Comparison of ENCODE assay signal across 1 cellular context in genomic region chr9:78286946-78287388, GRCh38.
TF ChIP-seq lines count a peak whose summit lies in the region.

No MANE protein-coding gene starts in this region.

TF ChIP-seq in HepG2, 621 proteins besides CTCF, POLR2A, EP300 and RAD21 (continued from another document and continues in another):
- TF ChIP-seq THRA (CRISPR knock-in tag; IDR thresholded peaks at IDR 0.05; ENCODE audit: borderline replicate concordance) (peak; percentile 60; the same call in 1 of the 2 replicates), TSC22D2 (CRISPR knock-in tag; IDR thresholded peaks at IDR 0.05; ENCODE audit: borderline replicate concordance) (no peak), SAP130 (CRISPR knock-in tag; IDR thresholded peaks at IDR 0.05; ENCODE audit: low read depth) (peak; percentile 75), ISL2 (CRISPR knock-in tag; IDR thresholded peaks at IDR 0.05) (peak; percentile 81), ZNF484 (CRISPR knock-in tag; IDR thresholded peaks at IDR 0.05; ENCODE audit: borderline replicate concordance, low read depth) (no peak), ZNF687 (CRISPR knock-in tag; IDR thresholded peaks at IDR 0.05) (peak; percentile 15; the same call in 1 of the 2 replicates), MYNN (CRISPR knock-in tag; IDR thresholded peaks at IDR 0.05; ENCODE audit: low read depth) (no peak), ERF (CRISPR knock-in tag; IDR thresholded peaks at IDR 0.05) (0 out of 2 replicates have a peak, but pooled peaks have one; percentile 56), ZFAT (CRISPR knock-in tag; conservative IDR thresholded peaks at IDR 0.05) (no peak), PATZ1 (CRISPR knock-in tag; IDR thresholded peaks at IDR 0.05) (peak; percentile 33; the same call in 1 of the 2 replicates), ZNF20 (CRISPR knock-in tag; IDR thresholded peaks at IDR 0.05) (no peak), RBAK (CRISPR knock-in tag; IDR thresholded peaks at IDR 0.05) (no peak), SNAPC2 (CRISPR knock-in tag; IDR thresholded peaks at IDR 0.05) (0 out of 2 replicates have a peak, but pooled peaks have one; percentile 54), AKAP8 (CRISPR knock-in tag; IDR thresholded peaks at IDR 0.05) (no peak), LBX2 (CRISPR knock-in tag; IDR thresholded peaks at IDR 0.05; ENCODE audit: borderline replicate concordance) (no peak), ZNF441 (CRISPR knock-in tag; IDR thresholded peaks at IDR 0.05; ENCODE audit: borderline replicate concordance) (peak; percentile 26; the same call in 1 of the 2 replicates), ZBTB25 (CRISPR knock-in tag; IDR thresholded peaks at IDR 0.05) (peak; percentile 42; the same call in 1 of the 2 replicates), ZNF691 (CRISPR knock-in tag; IDR thresholded peaks at IDR 0.05; ENCODE audit: borderline replicate concordance, low read depth) (peak; percentile 58; the same call in 1 of the 2 replicates), ZNF883 (CRISPR knock-in tag; IDR thresholded peaks at IDR 0.05; ENCODE audit: not compliant biosample characterization) (no peak), NFIB (CRISPR knock-in tag; IDR thresholded peaks at IDR 0.05; ENCODE audit: borderline replicate concordance) (no peak), NCOA1 (CRISPR knock-in tag; IDR thresholded peaks at IDR 0.05) (peak; percentile 56; the same call in 1 of the 2 replicates), ELK4 (CRISPR knock-in tag; IDR thresholded peaks at IDR 0.05; ENCODE audit: borderline replicate concordance) (no peak), CCAR2 (optimal IDR thresholded peaks at IDR 0.05; ENCODE audit: low read depth, low read length) (no peak), JUN (CRISPR knock-in tag; IDR thresholded peaks at IDR 0.05) (peak; percentile 68; the same call in 1 of the 2 replicates), PLSCR1 (CRISPR knock-in tag; IDR thresholded peaks at IDR 0.05; ENCODE audit: borderline replicate concordance) (no peak), ZFP36 (IDR thresholded peaks at IDR 0.05; ENCODE audit: borderline replicate concordance, low read depth, low read length, partially characterized antibody) (no peak), ZMYM3 (CRISPR knock-in tag; IDR thresholded peaks at IDR 0.05) (peak; percentile 86), ZNF772 (CRISPR knock-in tag; IDR thresholded peaks at IDR 0.05) (0 out of 2 replicates have a peak, but pooled peaks have one; percentile 47), BCL3 (CRISPR knock-in tag; IDR thresholded peaks at IDR 0.05) (no peak), PHF21A (CRISPR knock-in tag; IDR thresholded peaks at IDR 0.05) (0 out of 2 replicates have a peak, but pooled peaks have one; percentile 11), CREBL2 (CRISPR knock-in tag; IDR thresholded peaks at IDR 0.05; ENCODE audit: borderline replicate concordance) (no peak), ZNF777 (CRISPR knock-in tag; IDR thresholded peaks at IDR 0.05) (no peak), HNF1B (CRISPR knock-in tag; IDR thresholded peaks at IDR 0.05) (peak; percentile 76; the same call in 1 of the 2 replicates), SUZ12 (IDR thresholded peaks at IDR 0.05; ENCODE audit: low read depth, low read length) (no peak), HNF1A (IDR thresholded peaks at IDR 0.05; ENCODE audit: low read depth) (no peak), HNF1A (CRISPR knock-in tag; IDR thresholded peaks at IDR 0.05; ENCODE audit: borderline replicate concordance) (peak; percentile 47; the same call in 1 of the 2 replicates), MIER3 (CRISPR knock-in tag; IDR thresholded peaks at IDR 0.05; ENCODE audit: borderline replicate concordance) (peak; percentile 81), ZNF543 (CRISPR knock-in tag; IDR thresholded peaks at IDR 0.05) (no peak), TP53 (CRISPR knock-in tag; conservative IDR thresholded peaks at IDR 0.05) (no peak), HDAC6 (IDR thresholded peaks at IDR 0.05; ENCODE audit: low read depth, low read length) (no peak), ZNF879 (CRISPR knock-in tag; IDR thresholded peaks at IDR 0.05) (no peak), ATF7-NPFF (CRISPR knock-in tag; IDR thresholded peaks at IDR 0.05; ENCODE audit: low read depth) (no peak)
